ENCODE assay signal across 8 cellular contexts in the genomic region with DNA sequence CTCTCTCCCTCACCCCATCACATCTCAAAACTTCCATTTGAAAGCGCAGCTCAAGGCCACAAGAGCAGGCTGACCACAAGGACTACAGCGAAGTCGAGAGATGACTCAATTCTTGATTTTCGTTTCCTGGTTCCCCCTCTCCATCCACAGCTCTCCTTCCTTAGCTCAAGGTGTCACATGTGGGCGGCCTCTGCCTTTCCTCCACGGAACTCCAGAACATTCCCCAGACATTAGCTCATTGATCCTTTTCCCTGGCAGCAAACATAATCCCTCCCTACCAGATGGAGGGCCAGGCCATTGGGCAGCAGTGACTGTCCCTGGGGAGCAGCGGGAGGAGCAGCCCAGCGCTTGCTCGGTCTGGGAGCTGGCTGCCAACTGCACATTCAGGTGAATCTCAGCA. TPM values are rescaled to one million over a fixed set of nuclear protein-coding genes. Genes with fewer than 3 reads are reported as not detected.
DNase-seq lines count a peak whose midpoint lies in the region; ATAC-seq lines count a peak whose summit lies in the region.

No MANE protein-coding gene starts in this region.

- peak; percentile 92 for ATAC-seq in GM18873 (IDR thresholded peaks at IDR 0.05; ENCODE audit: low FRiP score, unreplicated experiment)
- ATAC-seq in HG02852 (IDR thresholded peaks at IDR 0.05; ENCODE audit: unreplicated experiment), result peak; percentile 99

- DNase-seq in NOMO-1 treated with dmso at 0.1 percent for 144 hours (lab: John Stamatoyannopoulos, UW; ENCODE audit: unreplicated experiment) (peak; percentile 4), pulmonary artery endothelial cell (ENCODE audit: low read depth, low spot score) (peak; percentile 60), germinal center (ENCODE audit: low spot score) (no peak), DMS153 treated with DMSO at 0.1 percent for 48 hours (lab: John Stamatoyannopoulos, UW; ENCODE audit: unreplicated experiment) (no peak), HuH-7.5 (ENCODE audit: low spot score) (no peak), ecto neural progenitor cell (ENCODE audit: low spot score) (no peak)

RNA-seq across cellular contexts. Expression of a gene that starts 56.3 kb away (rescaled TPM):
- total RNA-seq in pulmonary artery endothelial cell, result 6.8 and 11.1 TPM in 2 replicates

Comparison
In these comparisons a context has a peak if more than half of its experiments do, and no peak if none do; other contexts are left out.
1. DNase-seq: peak in NOMO-1 treated with dmso at 0.1 percent for 144 hours (single experiment) and pulmonary artery endothelial cell (single experiment); none in germinal center (single experiment), DMS153 treated with DMSO at 0.1 percent for 48 hours (single experiment), HuH-7.5 (single experiment) and ecto neural progenitor cell (single experiment).